Comparison of ENCODE assay signal across 2 cellular contexts in the genomic region with DNA sequence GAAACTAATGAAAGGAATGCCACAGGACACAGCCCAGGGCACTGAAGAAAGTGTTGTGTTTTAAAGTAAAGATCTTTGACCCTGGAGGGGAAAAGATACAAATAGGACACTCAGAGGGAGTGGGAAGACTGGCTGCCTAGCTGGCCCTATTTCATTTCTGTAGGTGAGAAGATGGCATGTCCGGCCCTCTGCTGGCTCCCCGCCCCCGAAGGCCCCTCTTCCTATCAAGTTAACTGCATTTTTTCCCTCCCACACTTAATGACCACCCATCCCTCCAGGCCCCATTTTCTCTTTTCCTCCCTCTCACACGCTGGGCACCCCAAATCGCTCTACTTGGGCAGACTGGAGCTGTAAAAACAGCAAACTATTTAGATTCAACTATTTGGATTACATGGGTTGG.
TF ChIP-seq lines count a peak whose summit lies in the region.

No MANE protein-coding gene starts in this region.

TF ChIP-seq in GM23338, 12 proteins besides CTCF, POLR2A, EP300 and RAD21 (continued from another document):
- TF ChIP-seq, protein P1, sequence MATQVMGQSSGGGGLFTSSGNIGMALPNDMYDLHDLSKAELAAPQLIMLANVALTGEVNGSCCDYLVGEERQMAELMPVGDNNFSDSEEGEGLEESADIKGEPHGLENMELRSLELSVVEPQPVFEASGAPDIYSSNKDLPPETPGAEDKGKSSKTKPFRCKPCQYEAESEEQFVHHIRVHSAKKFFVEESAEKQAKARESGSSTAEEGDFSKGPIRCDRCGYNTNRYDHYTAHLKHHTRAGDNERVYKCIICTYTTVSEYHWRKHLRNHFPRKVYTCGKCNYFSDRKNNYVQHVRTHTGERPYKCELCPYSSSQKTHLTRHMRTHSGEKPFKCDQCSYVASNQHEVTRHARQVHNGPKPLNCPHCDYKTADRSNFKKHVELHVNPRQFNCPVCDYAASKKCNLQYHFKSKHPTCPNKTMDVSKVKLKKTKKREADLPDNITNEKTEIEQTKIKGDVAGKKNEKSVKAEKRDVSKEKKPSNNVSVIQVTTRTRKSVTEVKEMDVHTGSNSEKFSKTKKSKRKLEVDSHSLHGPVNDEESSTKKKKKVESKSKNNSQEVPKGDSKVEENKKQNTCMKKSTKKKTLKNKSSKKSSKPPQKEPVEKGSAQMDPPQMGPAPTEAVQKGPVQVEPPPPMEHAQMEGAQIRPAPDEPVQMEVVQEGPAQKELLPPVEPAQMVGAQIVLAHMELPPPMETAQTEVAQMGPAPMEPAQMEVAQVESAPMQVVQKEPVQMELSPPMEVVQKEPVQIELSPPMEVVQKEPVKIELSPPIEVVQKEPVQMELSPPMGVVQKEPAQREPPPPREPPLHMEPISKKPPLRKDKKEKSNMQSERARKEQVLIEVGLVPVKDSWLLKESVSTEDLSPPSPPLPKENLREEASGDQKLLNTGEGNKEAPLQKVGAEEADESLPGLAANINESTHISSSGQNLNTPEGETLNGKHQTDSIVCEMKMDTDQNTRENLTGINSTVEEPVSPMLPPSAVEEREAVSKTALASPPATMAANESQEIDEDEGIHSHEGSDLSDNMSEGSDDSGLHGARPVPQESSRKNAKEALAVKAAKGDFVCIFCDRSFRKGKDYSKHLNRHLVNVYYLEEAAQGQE (IDR thresholded peaks at IDR 0.05; ENCODE audit: unreplicated experiment) = no peak
- TF ChIP-seq POLR2AphosphoS5 (IDR thresholded peaks at IDR 0.05; ENCODE audit: low read depth) (no peak), CREB1 (CRISPR knock-in tag; IDR thresholded peaks at IDR 0.05; ENCODE audit: low read depth) (no peak), NANOG (IDR thresholded peaks at IDR 0.05; ENCODE audit: borderline replicate concordance) (no peak)

TF ChIP-seq in WTC11, 78 proteins besides CTCF, POLR2A, EP300 and RAD21 (continued from another document):
- TF ChIP-seq, protein P2, sequence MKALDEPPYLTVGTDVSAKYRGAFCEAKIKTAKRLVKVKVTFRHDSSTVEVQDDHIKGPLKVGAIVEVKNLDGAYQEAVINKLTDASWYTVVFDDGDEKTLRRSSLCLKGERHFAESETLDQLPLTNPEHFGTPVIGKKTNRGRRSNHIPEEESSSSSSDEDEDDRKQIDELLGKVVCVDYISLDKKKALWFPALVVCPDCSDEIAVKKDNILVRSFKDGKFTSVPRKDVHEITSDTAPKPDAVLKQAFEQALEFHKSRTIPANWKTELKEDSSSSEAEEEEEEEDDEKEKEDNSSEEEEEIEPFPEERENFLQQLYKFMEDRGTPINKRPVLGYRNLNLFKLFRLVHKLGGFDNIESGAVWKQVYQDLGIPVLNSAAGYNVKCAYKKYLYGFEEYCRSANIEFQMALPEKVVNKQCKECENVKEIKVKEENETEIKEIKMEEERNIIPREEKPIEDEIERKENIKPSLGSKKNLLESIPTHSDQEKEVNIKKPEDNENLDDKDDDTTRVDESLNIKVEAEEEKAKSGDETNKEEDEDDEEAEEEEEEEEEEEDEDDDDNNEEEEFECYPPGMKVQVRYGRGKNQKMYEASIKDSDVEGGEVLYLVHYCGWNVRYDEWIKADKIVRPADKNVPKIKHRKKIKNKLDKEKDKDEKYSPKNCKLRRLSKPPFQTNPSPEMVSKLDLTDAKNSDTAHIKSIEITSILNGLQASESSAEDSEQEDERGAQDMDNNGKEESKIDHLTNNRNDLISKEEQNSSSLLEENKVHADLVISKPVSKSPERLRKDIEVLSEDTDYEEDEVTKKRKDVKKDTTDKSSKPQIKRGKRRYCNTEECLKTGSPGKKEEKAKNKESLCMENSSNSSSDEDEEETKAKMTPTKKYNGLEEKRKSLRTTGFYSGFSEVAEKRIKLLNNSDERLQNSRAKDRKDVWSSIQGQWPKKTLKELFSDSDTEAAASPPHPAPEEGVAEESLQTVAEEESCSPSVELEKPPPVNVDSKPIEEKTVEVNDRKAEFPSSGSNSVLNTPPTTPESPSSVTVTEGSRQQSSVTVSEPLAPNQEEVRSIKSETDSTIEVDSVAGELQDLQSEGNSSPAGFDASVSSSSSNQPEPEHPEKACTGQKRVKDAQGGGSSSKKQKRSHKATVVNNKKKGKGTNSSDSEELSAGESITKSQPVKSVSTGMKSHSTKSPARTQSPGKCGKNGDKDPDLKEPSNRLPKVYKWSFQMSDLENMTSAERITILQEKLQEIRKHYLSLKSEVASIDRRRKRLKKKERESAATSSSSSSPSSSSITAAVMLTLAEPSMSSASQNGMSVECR (CRISPR knock-in tag; IDR thresholded peaks at IDR 0.05; ENCODE audit: borderline replicate concordance) = no peak
- TF ChIP-seq IRF2 (CRISPR knock-in tag; IDR thresholded peaks at IDR 0.05; ENCODE audit: borderline replicate concordance, low read depth) (no peak), ATF1 (CRISPR knock-in tag; IDR thresholded peaks at IDR 0.05) (no peak), CREB1 (CRISPR knock-in tag; IDR thresholded peaks at IDR 0.05) (no peak)
- TF ChIP-seq, protein P3, sequence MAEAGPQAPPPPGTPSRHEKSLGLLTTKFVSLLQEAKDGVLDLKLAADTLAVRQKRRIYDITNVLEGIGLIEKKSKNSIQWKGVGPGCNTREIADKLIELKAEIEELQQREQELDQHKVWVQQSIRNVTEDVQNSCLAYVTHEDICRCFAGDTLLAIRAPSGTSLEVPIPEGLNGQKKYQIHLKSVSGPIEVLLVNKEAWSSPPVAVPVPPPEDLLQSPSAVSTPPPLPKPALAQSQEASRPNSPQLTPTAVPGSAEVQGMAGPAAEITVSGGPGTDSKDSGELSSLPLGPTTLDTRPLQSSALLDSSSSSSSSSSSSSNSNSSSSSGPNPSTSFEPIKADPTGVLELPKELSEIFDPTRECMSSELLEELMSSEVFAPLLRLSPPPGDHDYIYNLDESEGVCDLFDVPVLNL (CRISPR knock-in tag; IDR thresholded peaks at IDR 0.05; ENCODE audit: borderline replicate concordance, low read depth) = no peak
- TF ChIP-seq, protein P4, sequence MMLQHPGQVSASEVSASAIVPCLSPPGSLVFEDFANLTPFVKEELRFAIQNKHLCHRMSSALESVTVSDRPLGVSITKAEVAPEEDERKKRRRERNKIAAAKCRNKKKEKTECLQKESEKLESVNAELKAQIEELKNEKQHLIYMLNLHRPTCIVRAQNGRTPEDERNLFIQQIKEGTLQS (CRISPR knock-in tag; conservative IDR thresholded peaks at IDR 0.05) = no peak
